23 cellular contexts compared by ENCODE assay signal in genomic region chr2:212361174-212361756, GRCh38.
DNase-seq lines count a peak whose midpoint lies in the region; ATAC-seq, FAIRE-seq and TF ChIP-seq lines count a peak whose summit lies in the region.
"Had no signal": no experiment of that assay in that cellular context is flagged by ENCODE, and none has a peak within 500 bp of the region (broad histone marks: within the 10 kb centered on the region; RNA-seq: fewer than 3 reads in every experiment).

No MANE protein-coding gene starts in this region.

- no peak overlapping the region for H3K27ac Mint-ChIP-seq in activated naive CD4-positive, alpha-beta T cell treated with anti-CD3 and anti-CD28 coated beads, Interleukin-2, amount 10 ng/mL, durations not matched to agents 7 days and 5 days
- H3K27ac Mint-ChIP-seq: activated CD4-positive, alpha-beta T cell treated with anti-CD3 and anti-CD28 coated beads, Interleukin-2, amount 10 ng/mL, durations not matched to agents 24 days and 14 days; activated naive CD8-positive, alpha-beta T cell; stimulated activated memory B cell treated with anti-CD40 and anti-IgM and Interleukin-4, amounts not matched to agents 10 μg/mL and 1 μg/mL and 100 μg/mL, for 72 hours had no signal

- no peaks in the 10 kb centered on the region for H3K4me1 Mint-ChIP-seq in activated naive CD4-positive, alpha-beta T cell treated with anti-CD3 and anti-CD28 coated beads, Interleukin-2, amount 10 ng/mL, durations not matched to agents 7 days and 5 days
- H3K4me1 Mint-ChIP-seq: activated CD4-positive, alpha-beta T cell treated with anti-CD3 and anti-CD28 coated beads, Interleukin-2, amount 10 ng/mL, durations not matched to agents 24 days and 14 days; stimulated activated memory B cell treated with anti-CD40 and anti-IgM and Interleukin-4, amounts not matched to agents 10 μg/mL and 1 μg/mL and 100 μg/mL, for 72 hours had no signal

- H3K9me3 ChIP-seq in neuron (ENCODE audit: low read length) = no peaks in the 10 kb centered on the region
- H3K9me3 ChIP-seq in psoas muscle = no peaks in the 10 kb centered on the region
- H3K9me3 ChIP-seq: BLaER1 treated with 17β-estradiol and CSF1 and Interleukin-3, amounts not matched to agents 10 nM and 100 nM; colonic mucosa; gastroesophageal sphincter; SJSA1 had no signal

- no peaks in the 10 kb centered on the region for H3K36me3 ChIP-seq in neuron (ENCODE audit: insufficient read depth, low read length)
- no peaks in the 10 kb centered on the region for H3K36me3 ChIP-seq in psoas muscle (ENCODE audit: insufficient read depth in 1 of 2, low read depth in 1 of 2)
- H3K36me3 ChIP-seq: BLaER1 treated with 17β-estradiol and CSF1 and Interleukin-3, amounts not matched to agents 10 nM and 100 nM; colonic mucosa; gastroesophageal sphincter; SJSA1 had no signal

- no peak for TF ChIP-seq CTCF in psoas muscle (IDR thresholded peaks at IDR 0.05)

- no peak overlapping the region for H3K27ac ChIP-seq in psoas muscle
- H3K27ac ChIP-seq: BLaER1 treated with 17β-estradiol and CSF1 and Interleukin-3, amounts not matched to agents 10 nM and 100 nM; colonic mucosa; gastroesophageal sphincter; SJSA1 had no signal

- intact Hi-C loops in psoas muscle (cut with DNase I) = no loop called here

- no peak overlapping the region for H3K4me3 ChIP-seq in neuron (ENCODE audit: low read length)
- H3K4me3 ChIP-seq in psoas muscle = no peak overlapping the region
- H3K4me3 ChIP-seq: BLaER1 treated with 17β-estradiol and CSF1 and Interleukin-3, amounts not matched to agents 10 nM and 100 nM; colonic mucosa; gastroesophageal sphincter; SJSA1 had no signal

- no peak overlapping the region for H3K4me3 Mint-ChIP-seq in activated naive CD4-positive, alpha-beta T cell treated with anti-CD3 and anti-CD28 coated beads, Interleukin-2, amount 10 ng/mL, durations not matched to agents 7 days and 5 days
- H3K4me3 Mint-ChIP-seq: activated CD4-positive, alpha-beta T cell treated with anti-CD3 and anti-CD28 coated beads, Interleukin-2, amount 10 ng/mL, durations not matched to agents 24 days and 14 days; activated naive CD8-positive, alpha-beta T cell; stimulated activated memory B cell treated with anti-CD40 and anti-IgM and Interleukin-4, amounts not matched to agents 10 μg/mL and 1 μg/mL and 100 μg/mL, for 72 hours had no signal

- H3K9me3 Mint-ChIP-seq in activated naive CD4-positive, alpha-beta T cell treated with anti-CD3 and anti-CD28 coated beads, Interleukin-2, amount 10 ng/mL, durations not matched to agents 7 days and 5 days = no peaks in the 10 kb centered on the region
- H3K9me3 Mint-ChIP-seq: activated CD4-positive, alpha-beta T cell treated with anti-CD3 and anti-CD28 coated beads, Interleukin-2, amount 10 ng/mL, durations not matched to agents 24 days and 14 days; stimulated activated memory B cell treated with anti-CD40 and anti-IgM and Interleukin-4, amounts not matched to agents 10 μg/mL and 1 μg/mL and 100 μg/mL, for 72 hours had no signal

- H3K27me3 Mint-ChIP-seq in activated naive CD4-positive, alpha-beta T cell treated with anti-CD3 and anti-CD28 coated beads, Interleukin-2, amount 10 ng/mL, durations not matched to agents 7 days and 5 days = no peaks in the 10 kb centered on the region
- H3K27me3 Mint-ChIP-seq: activated CD4-positive, alpha-beta T cell treated with anti-CD3 and anti-CD28 coated beads, Interleukin-2, amount 10 ng/mL, durations not matched to agents 24 days and 14 days; activated naive CD8-positive, alpha-beta T cell; stimulated activated memory B cell treated with anti-CD40 and anti-IgM and Interleukin-4, amounts not matched to agents 10 μg/mL and 1 μg/mL and 100 μg/mL, for 72 hours had no signal

- WGBS in psoas muscle, 3 donors = 78 to 91% (median 83%) methylated on average over 1 of the region's 1 CpG

- H3K27me3 ChIP-seq in neuron (ENCODE audit: insufficient read depth, low read length) (no peaks in the 10 kb centered on the region), psoas muscle (ENCODE audit: insufficient read depth in 3 of 3, low read length in 2 of 3) (no peaks in the 10 kb centered on the region)
- H3K27me3 ChIP-seq: BLaER1 treated with 17β-estradiol and CSF1 and Interleukin-3, amounts not matched to agents 10 nM and 100 nM; colonic mucosa; gastroesophageal sphincter had no signal

- DNase-seq in DMS53 treated with DMSO at 0.1 percent for 48 hours (lab: John Stamatoyannopoulos, UW; ENCODE audit: unreplicated experiment) (peak; percentile 47), NCI-H146 (lab: John Stamatoyannopoulos, UW) (peak; percentile 68), NCI-H69 (lab: John Stamatoyannopoulos, UW) (peak; percentile 89), H54 (ENCODE audit: insufficient read length, low spot score) (no peak), psoas muscle (no peak)
- DNase-seq in stimulated activated naive CD8-positive, alpha-beta T cell treated with anti-CD3 and anti-CD28 coated beads, Interleukin-15, Interleukin-2, amounts not matched to agents 100 U/mL and 50 U/mL, for 24 hours = no peak
- no peak for DNase-seq in activated naive CD4-positive, alpha-beta T cell treated with anti-CD3 and anti-CD28 coated beads, Interleukin-2, amount 10 ng/mL, durations not matched to agents 7 days and 5 days
- DNase-seq: activated CD4-positive, alpha-beta T cell treated with anti-CD3 and anti-CD28 coated beads, Interleukin-2, amount 10 ng/mL, durations not matched to agents 24 days and 14 days; activated CD8-positive, alpha-beta memory T cell treated with anti-CD3 and anti-CD28 coated beads for 24 hours; aorta; colonic mucosa; DMS79 treated with DMSO at 0.1 percent for 48 hours; effector CD4-positive, alpha-beta T cell; GDM1; NCI-H1092 treated with DMSO at 0.1 percent for 48 hours; nucleus accumbens had no signal

- TF ChIP-seq POLR2A in H54 (IDR thresholded peaks at IDR 0.05; ENCODE audit: low read depth, low read length) = no peak

- H3K4me1 ChIP-seq in neuron (ENCODE audit: insufficient read depth, low read length) (peaks cover 94% of the 10 kb centered on the region), psoas muscle (no peaks in the 10 kb centered on the region)
- H3K4me1 ChIP-seq: BLaER1 treated with 17β-estradiol and CSF1 and Interleukin-3, amounts not matched to agents 10 nM and 100 nM; colonic mucosa; gastroesophageal sphincter; SJSA1 had no signal

- peak overlapping the region; percentile 31 for H2AFZ ChIP-seq in neuron (ENCODE audit: low read depth, low read length)

- no peak for FAIRE-seq in H54 (lab: Jason Lieb, UNC)
- FAIRE-seq: bronchial epithelial cell had no signal

- no peak for ATAC-seq in stimulated activated naive CD8-positive, alpha-beta T cell treated with anti-CD3 and anti-CD28 coated beads, Interleukin-15, Interleukin-2, amounts not matched to agents 100 U/mL and 50 U/mL, for 24 hours
- no peak for ATAC-seq in psoas muscle
- ATAC-seq: gastroesophageal sphincter; stimulated activated memory B cell treated with anti-CD40 and anti-IgM and Interleukin-4, amounts not matched to agents 10 μg/mL and 1 μg/mL and 100 μg/mL, for 72 hours had no signal

- CTCF ChIA-PET in activated naive CD4-positive, alpha-beta T cell treated with anti-CD3 and anti-CD28 coated beads, Interleukin-2, amount 10 ng/mL, durations not matched to agents 7 days and 5 days (lab: Charles Lee) = no interaction called here

- H3K36me3 Mint-ChIP-seq in activated naive CD4-positive, alpha-beta T cell treated with anti-CD3 and anti-CD28 coated beads, Interleukin-2, amount 10 ng/mL, durations not matched to agents 7 days and 5 days = no peaks in the 10 kb centered on the region
- H3K36me3 Mint-ChIP-seq: activated naive CD8-positive, alpha-beta T cell; stimulated activated memory B cell treated with anti-CD40 and anti-IgM and Interleukin-4, amounts not matched to agents 10 μg/mL and 1 μg/mL and 100 μg/mL, for 72 hours had no signal

Comparison
In these comparisons a context has a peak if more than half of its experiments do, and no peak if none do; other contexts are left out.
1. DNase-seq: peak in DMS53 treated with DMSO at 0.1 percent for 48 hours (single experiment), NCI-H146 (single experiment) and NCI-H69 (single experiment); none in stimulated activated naive CD8-positive, alpha-beta T cell treated with anti-CD3 and anti-CD28 coated beads, Interleukin-15, Interleukin-2, amounts not matched to agents 100 U/mL and 50 U/mL, for 24 hours (single experiment), activated naive CD4-positive, alpha-beta T cell treated with anti-CD3 and anti-CD28 coated beads, Interleukin-2, amount 10 ng/mL, durations not matched to agents 7 days and 5 days (single experiment), H54 (single experiment) and psoas muscle (0 of 2).